Comparison of ENCODE assay signal across 21 cellular contexts in the genomic region with DNA sequence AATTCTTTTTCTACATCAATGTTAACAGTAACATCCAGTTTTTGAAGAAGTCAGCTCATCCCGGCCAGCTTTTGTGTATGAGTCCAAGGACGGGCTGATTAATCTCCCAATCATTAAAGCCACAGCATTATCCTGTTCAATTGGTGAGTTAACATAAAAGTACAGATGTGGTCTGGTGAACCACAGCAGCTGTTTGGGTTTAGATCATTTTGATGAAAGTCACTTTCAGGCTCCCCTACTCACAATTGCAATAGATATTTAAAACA.
"Had no signal": no experiment of that assay in that cellular context is flagged by ENCODE, and none has a peak within 500 bp of the region (broad histone marks: within the 10 kb centered on the region; RNA-seq: fewer than 3 reads in every experiment).

No MANE protein-coding gene starts in this region.

- H3K36me3 ChIP-seq: ovary, uterus had no signal

- H3K9me3 Mint-ChIP-seq: mesothelial cell of epicardium; naive B cell; natural killer cell; stimulated activated memory B cell treated with anti-CD40 and anti-IgM and Interleukin-4, amounts not matched to agents 10 μg/mL and 1 μg/mL and 100 μg/mL, for 72 hours; stimulated activated naive CD8-positive, alpha-beta T cell treated with anti-CD3 and anti-CD28 coated beads, Interleukin-15, amount 100 ng/mL, for 72 hours; type B pancreatic cell had no signal

- H3K27ac Mint-ChIP-seq: mesothelial cell of epicardium; naive B cell; natural killer cell; progenitor cell of endocrine pancreas; stimulated activated memory B cell treated with anti-CD40 and anti-IgM and Interleukin-4, amounts not matched to agents 10 μg/mL and 1 μg/mL and 100 μg/mL, for 72 hours; type B pancreatic cell had no signal

- H3K4me3 Mint-ChIP-seq: mesothelial cell of epicardium; naive B cell; natural killer cell; stimulated activated memory B cell treated with anti-CD40 and anti-IgM and Interleukin-4, amounts not matched to agents 10 μg/mL and 1 μg/mL and 100 μg/mL, for 72 hours; stimulated activated naive CD8-positive, alpha-beta T cell treated with anti-CD3 and anti-CD28 coated beads, Interleukin-15, amount 100 ng/mL, for 72 hours; type B pancreatic cell had no signal

- H3K4me3 ChIP-seq: left ventricle myocardium inferior, lung, ovary, right atrium auricular region, spleen, tibial nerve, uterus had no signal

- DNase-seq: islet precursor cell; left ventricle myocardium inferior; mesendoderm; naive B cell; natural killer cell; ovary; small intestine; spleen; stimulated activated CD4-positive, alpha-beta T cell treated with anti-CD3 and anti-CD28 coated beads, Interleukin-4, amount 100 ng/mL, for 24 hours; stimulated activated naive CD4-positive, alpha-beta T cell treated with Interleukin-2 at 50 U/mL for 16 hours; stimulated activated naive CD8-positive, alpha-beta T cell treated with anti-CD3 and anti-CD28 coated beads, Interleukin-15, amount 100 ng/mL, for 72 hours; substantia nigra; uterus had no signal

- H3K27me3 Mint-ChIP-seq: progenitor cell of endocrine pancreas, type B pancreatic cell had no signal

- H3K27me3 ChIP-seq: ovary, right atrium auricular region, tibial nerve, uterus had no signal

- H3K4me1 Mint-ChIP-seq: mesothelial cell of epicardium, natural killer cell had no signal

- H3K4me1 ChIP-seq: left ventricle myocardium inferior, right atrium auricular region, tibial nerve had no signal

- H3K27ac ChIP-seq: left ventricle myocardium inferior, ovary, right atrium auricular region, spleen, tibial nerve, uterus had no signal

- H3K36me3 Mint-ChIP-seq: naive B cell; stimulated activated memory B cell treated with anti-CD40 and anti-IgM and Interleukin-4, amounts not matched to agents 10 μg/mL and 1 μg/mL and 100 μg/mL, for 72 hours had no signal

- H3K9me3 ChIP-seq: left ventricle myocardium inferior, ovary, right atrium auricular region, spleen, tibial nerve, uterus had no signal

- ATAC-seq: natural killer cell; sciatic nerve; stimulated activated memory B cell treated with anti-CD40 and anti-IgM and Interleukin-4, amounts not matched to agents 10 μg/mL and 1 μg/mL and 100 μg/mL, for 72 hours; stimulated activated naive CD8-positive, alpha-beta T cell treated with anti-CD3 and anti-CD28 coated beads, Interleukin-15, amount 100 ng/mL, for 72 hours had no signal
